ENCODE assay signal across 8 cellular contexts in the genomic region with DNA sequence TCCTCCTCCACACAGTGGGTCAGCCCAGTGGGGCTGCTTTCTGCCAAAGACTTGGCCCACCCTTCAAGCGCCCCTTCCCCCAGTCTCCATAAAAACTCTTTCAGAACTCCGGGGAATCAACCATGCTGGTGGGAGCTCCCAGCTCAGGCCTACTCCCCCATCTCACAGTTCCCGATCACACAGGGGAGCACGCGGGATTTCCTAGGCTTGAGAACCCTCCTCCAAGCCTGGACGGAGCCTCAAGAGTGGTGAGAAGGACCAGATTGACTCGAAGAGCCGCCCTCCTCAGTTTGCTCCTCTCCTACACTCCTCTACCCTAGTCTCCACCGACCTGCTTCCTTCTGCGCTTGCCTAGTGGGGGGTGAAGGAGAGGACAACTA.
DNase-seq lines count a peak whose midpoint lies in the region; ATAC-seq and TF ChIP-seq lines count a peak whose summit lies in the region.

No MANE protein-coding gene starts in this region.

- no peaks in the 10 kb centered on the region for H3K9me3 Mint-ChIP-seq in central memory CD8-positive, alpha-beta T cell
- H3K9me3 Mint-ChIP-seq in mesothelial cell of epicardium: peaks cover 12% of the 10 kb centered on the region

- peak overlapping the region; percentile 82 for H3K4me3 Mint-ChIP-seq in central memory CD8-positive, alpha-beta T cell
- H3K4me3 Mint-ChIP-seq in mesothelial cell of epicardium: peak overlapping the region; percentile 69

- H3K27ac Mint-ChIP-seq in central memory CD8-positive, alpha-beta T cell (ENCODE audit: low read depth): no peak overlapping the region
- peak overlapping the region; percentile 87 for H3K27ac Mint-ChIP-seq in mesothelial cell of epicardium

- H3K36me3 Mint-ChIP-seq in central memory CD8-positive, alpha-beta T cell (ENCODE audit: insufficient read depth): no peaks in the 10 kb centered on the region
- H3K36me3 Mint-ChIP-seq in mesothelial cell of epicardium: peaks cover 3% of the 10 kb centered on the region

- H3K4me1 ChIP-seq in HUES64 (ENCODE audit: insufficient read depth, low read length): peaks cover 10% of the 10 kb centered on the region

- no peaks in the 10 kb centered on the region for H3K9me3 ChIP-seq in HUES64 (ENCODE audit: insufficient read depth, low read depth, low read length)

- H3K27me3 Mint-ChIP-seq in central memory CD8-positive, alpha-beta T cell: no peaks in the 10 kb centered on the region
- no peaks in the 10 kb centered on the region for H3K27me3 Mint-ChIP-seq in mesothelial cell of epicardium (ENCODE audit: low read depth)

- H3K27me3 ChIP-seq in HUES64 (ENCODE audit: insufficient read depth, low read length): no peaks in the 10 kb centered on the region

- CTCF ChIA-PET in AG04449 (lab: Yijun Ruan, JAX): interaction anchor here (0.8 kb wide), 1 partner anchor 15 kb away, joined by 3 read pairs; no protein-coding TSS in a partner anchor

- no peak overlapping the region; the same call in 1 of the 2 replicates for H3K27ac ChIP-seq in HUES64 (ENCODE audit: low read depth, low read length)

- no peak for DNase-seq in AG04449 (ENCODE audit: low read depth, low spot score)
- DNase-seq in central memory CD8-positive, alpha-beta T cell (ENCODE audit: low spot score in 2 of 2): no peak
- no peak for DNase-seq in mesothelial cell of epicardium (ENCODE audit: low spot score in 2 of 2, unreplicated experiment in 2 of 2)

- TF ChIP-seq CTCF in AG04449 (IDR thresholded peaks at IDR 0.05; ENCODE audit: insufficient read depth, low read length, missing control alignments) (no peak), mesothelial cell of epicardium (IDR thresholded peaks at IDR 0.05; ENCODE audit: unreplicated experiment) (no peak)

- H3K36me3 ChIP-seq in HUES64 (ENCODE audit: insufficient read depth, low read length): no peaks in the 10 kb centered on the region

- 5% methylated on average over 6 of the region's 10 CpGs for WGBS in HUES64

- H3K9ac ChIP-seq in HUES64 (ENCODE audit: low read depth, low read length): peak overlapping the region; percentile 64

- H3K4me3 ChIP-seq in AG04449 (ENCODE audit: low read depth, low read length): peak overlapping the region; percentile 49
- peak overlapping the region; percentile 60 for H3K4me3 ChIP-seq in HUES64 (ENCODE audit: low read length)

- no peak for ATAC-seq in central memory CD8-positive, alpha-beta T cell (replicated peaks; ENCODE audit: extremely low read depth, poor library complexity, severe bottlenecking)
- ATAC-seq in HG03139 (IDR thresholded peaks at IDR 0.05; ENCODE audit: unreplicated experiment) (no peak), HG03159 (IDR thresholded peaks at IDR 0.05; ENCODE audit: unreplicated experiment) (no peak), GM19452 (IDR thresholded peaks at IDR 0.05; ENCODE audit: unreplicated experiment) (no peak), GM21423 (IDR thresholded peaks at IDR 0.05; ENCODE audit: unreplicated experiment) (no peak)

- POLR2A ChIA-PET in AG04449 (lab: Yijun Ruan, JAX): interaction anchor here (2.2 kb wide), 1 partner anchor 15 kb away, joined by 8 read pairs; no protein-coding TSS in a partner anchor

- H3K4me1 Mint-ChIP-seq in central memory CD8-positive, alpha-beta T cell: peaks cover 20% of the 10 kb centered on the region
- peaks cover 11% of the 10 kb centered on the region for H3K4me1 Mint-ChIP-seq in mesothelial cell of epicardium
